In genomic region chr22:36762687-36763260, GRCh38 we compare ENCODE assay signal across 24 cellular contexts. TPM values are rescaled to one million over a fixed set of nuclear protein-coding genes. Genes with fewer than 3 reads are reported as not detected.
A peak's percentile ranks its signal among the peaks of the same experiment; 100 is the strongest.
DNase-seq lines count a peak whose midpoint lies in the region; ATAC-seq and TF ChIP-seq lines count a peak whose summit lies in the region.
"Had no signal": no experiment of that assay in that cellular context is flagged by ENCODE, and none has a peak within 500 bp of the region (broad histone marks: within the 10 kb centered on the region; RNA-seq: fewer than 3 reads in every experiment).

No MANE protein-coding gene starts in this region.

- H3K4me3 ChIP-seq in gastroesophageal sphincter (no peak overlapping the region), lung (no peak overlapping the region)
- H3K4me3 ChIP-seq: body of pancreas, K562, mucosa of descending colon, vagina had no signal

- H3K27ac ChIP-seq in RWPE1: peak overlapping the region; percentile 91
- peak overlapping the region in 3 of 4 donors; percentile 59 to 75 (median 70) for H3K27ac ChIP-seq in gastroesophageal sphincter
- H3K27ac ChIP-seq in lung (ENCODE audit: low read depth in 1 of 2, low read length in 1 of 2): no peak overlapping the region
- H3K27ac ChIP-seq: body of pancreas, HL-60, vagina had no signal

- H3K4me1 ChIP-seq in gastroesophageal sphincter: peaks cover 0 to 35% (median 0%) of the 10 kb centered on the region in 3 donors
- H3K4me1 ChIP-seq in lung (ENCODE audit: control insufficient read depth in 2 of 2, insufficient read depth in 2 of 2, low read length in 2 of 2): peaks cover 0 to 2% of the 10 kb centered on the region in 2 donors
- H3K4me1 ChIP-seq: Caco-2 had no signal

- WGBS in gastroesophageal sphincter (ENCODE audit: low coverage in 1 of 2), 2 donors: 37 to 53% methylated on average over 2 to 10 of the region's 17 CpGs
- 62 to 66% methylated on average over 17 of the region's 17 CpGs for WGBS in lung, 2 donors

- TF ChIP-seq CTCF in RWPE1 (conservative IDR thresholded peaks at IDR 0.05; ENCODE audit: low read depth) (no peak), gastroesophageal sphincter (IDR thresholded peaks at IDR 0.05) (no peak), lung (IDR thresholded peaks at IDR 0.05; ENCODE audit: control extremely low read depth, extremely low read depth) (no peak)

- H3K27me3 ChIP-seq in gastroesophageal sphincter (no peaks in the 10 kb centered on the region), lung (ENCODE audit: control insufficient read depth, insufficient read depth) (no peaks in the 10 kb centered on the region)
- H3K27me3 ChIP-seq: body of pancreas, vagina had no signal

- peak; percentile 89 for ATAC-seq in gastroesophageal sphincter
- no peak for ATAC-seq in lung (ENCODE audit: insufficient read depth, low FRiP score)
- no peak for ATAC-seq in GM19395 (IDR thresholded peaks at IDR 0.05; ENCODE audit: unreplicated experiment)
- ATAC-seq in HG03095 (IDR thresholded peaks at IDR 0.05; ENCODE audit: unreplicated experiment): no peak
- ATAC-seq: activated CD4-positive, alpha-beta T cell treated with anti-CD3 and anti-CD28 coated beads for 36 hours; body of pancreas; K562 had no signal

- POLR2A ChIA-PET in RWPE1 (lab: Yijun Ruan, JAX; ENCODE audit: low non-redundant PET): no interaction called here

- CTCF ChIA-PET in RWPE1 (lab: Yijun Ruan, JAX): no interaction called here

- DNase-seq in AG08396 (ENCODE audit: low spot score): peak; percentile 70
- DNase-seq in RWPE1 (ENCODE audit: low spot score): no peak
- peak; percentile 55 for DNase-seq in lung (ENCODE audit: low spot score)
- no peak for DNase-seq in middle frontal gyrus (ENCODE audit: extremely low spot score, low spot score)
- DNase-seq in NCI-H226: no peak
- DNase-seq: activated CD4-positive, alpha-beta T cell treated with anti-CD3 and anti-CD28 coated beads for 36 hours; activated CD8-positive, alpha-beta memory T cell treated with anti-CD3 and anti-CD28 coated beads, Interleukin-2, amount 50 U/mL, for 4 hours; activated naive CD4-positive, alpha-beta T cell treated with Interleukin-2 at 50 U/mL for 16 hours; Caco-2; GDM1; mucosa of descending colon; NCI-H1105 treated with DMSO at 0.1 percent for 48 hours; occipital lobe; stimulated activated naive CD4-positive, alpha-beta T cell had no signal

- TF ChIP-seq EP300 in gastroesophageal sphincter (IDR thresholded peaks at IDR 0.05): no peak

- H3K9me3 ChIP-seq in gastroesophageal sphincter (no peaks in the 10 kb centered on the region), lung (ENCODE audit: control insufficient read depth in 2 of 2, insufficient read depth in 1 of 2, low read length in 1 of 2) (no peaks in the 10 kb centered on the region)
- H3K9me3 ChIP-seq: body of pancreas, Caco-2, mucosa of descending colon, vagina had no signal

- H3K36me3 ChIP-seq in gastroesophageal sphincter (peaks cover 0 to 29% of the 10 kb centered on the region in 2 donors), lung (ENCODE audit: control insufficient read depth in 2 of 2, insufficient read depth in 2 of 2, low read length in 2 of 2) (peaks cover 0 to 20% of the 10 kb centered on the region in 2 donors)
- H3K36me3 ChIP-seq: vagina had no signal

- no peak for TF ChIP-seq POLR2A in gastroesophageal sphincter (IDR thresholded peaks at IDR 0.05)

RNA-seq across cellular contexts. Expression of gene IFT27, which starts 13.1 kb away (rescaled TPM):
- total RNA-seq in gastroesophageal sphincter: 10 to 100 TPM; 16.3 to 27.6 (median 18.4) TPM
- total RNA-seq in lung: 10 to 100 TPM; 18.9 to 51.1 TPM
- 10 to 100 TPM; 20.3 to 32.6 TPM for polyA plus RNA-seq in lung

RNA-seq across cellular contexts. Expression of gene PVALB, which starts 54.1 kb away (rescaled TPM):
- total RNA-seq in gastroesophageal sphincter (not detected), lung (1 to 10 TPM in 1 of 2 donors, not detected in 1; 2.4 TPM)
- polyA plus RNA-seq in lung: 1 to 10 TPM in 1 of 2 donors, under 1 TPM in 1; 0.73 to 3.0 TPM
- total RNA-seq: activated CD4-positive, alpha-beta T cell treated with anti-CD3 and anti-CD28 coated beads for 36 hours; body of pancreas; Caco-2; dermis microvascular lymphatic vessel endothelial cell; frontal cortex; K562; mucosa of descending colon; T-helper 2 cell treated with Interferon-gamma antibody and Interleukin-4, amounts not matched to agents 100 ng/mL and 5 ng/mL, for 36 hours; vagina had no signal
- polyA plus RNA-seq: K562 had no signal

RNA-seq across cellular contexts. Expression of gene CACNG2, which starts 59.2 kb away (rescaled TPM):
- total RNA-seq in gastroesophageal sphincter: not detected
- total RNA-seq in lung: not detected
- not detected for polyA plus RNA-seq in lung
- total RNA-seq: activated CD4-positive, alpha-beta T cell treated with anti-CD3 and anti-CD28 coated beads for 36 hours; body of pancreas; Caco-2; dermis microvascular lymphatic vessel endothelial cell; K562; mucosa of descending colon; T-helper 2 cell treated with Interferon-gamma antibody and Interleukin-4, amounts not matched to agents 100 ng/mL and 5 ng/mL, for 36 hours; vagina had no signal
- polyA plus RNA-seq: K562 had no signal

Comparison
In these comparisons a context has a peak if more than half of its experiments do, and no peak if none do; other contexts are left out.
1. DNase-seq: peak in AG08396 (single experiment) and lung (single experiment); none in RWPE1 (single experiment), middle frontal gyrus (single experiment) and NCI-H226 (single experiment).
2. H3K27ac ChIP-seq: peak in RWPE1 (single experiment) and gastroesophageal sphincter (3 of 4); none in lung (0 of 2).